9 cellular contexts compared by ENCODE assay signal in the genomic region with DNA sequence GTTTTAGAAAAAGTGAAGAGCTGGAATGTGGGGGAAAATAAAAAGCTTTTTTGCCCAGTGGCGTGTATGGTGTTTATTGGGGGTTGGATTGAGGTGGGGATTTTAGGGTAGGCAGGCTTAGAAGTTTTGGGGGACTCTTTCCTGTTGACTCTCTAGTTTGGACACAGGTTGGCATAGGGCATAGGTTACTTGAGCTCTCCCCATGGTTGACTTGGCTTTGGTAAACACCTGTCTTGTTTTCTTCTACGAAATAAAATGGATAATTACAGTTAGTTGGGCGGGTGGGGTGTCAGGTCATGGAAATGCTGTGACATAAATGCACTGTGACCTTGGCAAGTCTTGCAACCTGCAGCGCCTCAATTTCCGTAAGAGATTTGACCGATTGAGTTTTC. TPM values are rescaled to one million over a fixed set of nuclear protein-coding genes. Genes with fewer than 3 reads are reported as not detected.
DNase-seq lines count a peak whose midpoint lies in the region; ATAC-seq and TF ChIP-seq lines count a peak whose summit lies in the region.
"Had no signal": no experiment of that assay in that cellular context is flagged by ENCODE, and none has a peak within 500 bp of the region (broad histone marks: within the 10 kb centered on the region; RNA-seq: fewer than 3 reads in every experiment).

No MANE protein-coding gene starts in this region.

- H3K4me1 ChIP-seq in heart right ventricle (peaks cover 3 to 44% (median 33%) of the 10 kb centered on the region in 9 donors), uterus (peaks cover 0 to 14% of the 10 kb centered on the region in 2 donors)

- no peak for TF ChIP-seq POLR2A in uterus (IDR thresholded peaks at IDR 0.05)

- H3K27me3 ChIP-seq in heart right ventricle (no peaks in the 10 kb centered on the region), uterus (no peaks in the 10 kb centered on the region)

- H3K27me3 Mint-ChIP-seq in brain (peaks cover 11% of the 10 kb centered on the region), naive B cell (no peaks in the 10 kb centered on the region)

- H3K27ac Mint-ChIP-seq in brain (peak overlapping the region; percentile 79 to 99 (median 97)), naive B cell (peak overlapping the region in 5 of 6 donors; percentile 88 to 98 (median 93))

- H3K4me3 ChIP-seq in heart right ventricle: peak overlapping the region in 6 of 10 donors; percentile 73 to 99 (median 81)
- H3K4me3 ChIP-seq in uterus: no peak overlapping the region

- DNase-seq in heart right ventricle (no peak), left ventricle myocardium superior (no peak), naive B cell (no peak), uterus (no peak), HuH-7.5 (ENCODE audit: low spot score) (no peak), hippocampal formation (lab: John Stamatoyannopoulos, UW) (no peak)

- H3K4me1 Mint-ChIP-seq in brain (peaks cover 41% of the 10 kb centered on the region), naive B cell (peaks cover 37 to 46% (median 38%) of the 10 kb centered on the region in 3 donors)

- peaks cover 0 to 54% (median 22%) of the 10 kb centered on the region in 9 donors for H3K36me3 ChIP-seq in heart right ventricle
- H3K36me3 ChIP-seq in uterus: no peaks in the 10 kb centered on the region

- WGBS in heart right ventricle, 2 donors: 63 to 64% methylated on average over 6 of the region's 6 CpGs

- H3K9me3 Mint-ChIP-seq in brain: peaks cover 0 to 6% (median 0%) of the 10 kb centered on the region in 5 experiments
- no peaks in the 10 kb centered on the region for H3K9me3 Mint-ChIP-seq in naive B cell

- peak overlapping the region; percentile 87 to 96 (median 91) for H3K4me3 Mint-ChIP-seq in brain
- H3K4me3 Mint-ChIP-seq in naive B cell: peak overlapping the region; percentile 62 to 99 (median 93)

- no peak for ATAC-seq in heart right ventricle
- no peak for ATAC-seq in left ventricle myocardium superior
- ATAC-seq in naive B cell (ENCODE audit: low read depth in 2 of 2): no peak
- ATAC-seq in HG02840 (IDR thresholded peaks at IDR 0.05; ENCODE audit: low FRiP score, unreplicated experiment): no peak

- H3K36me3 Mint-ChIP-seq in brain (peaks cover 44% of the 10 kb centered on the region), naive B cell (peaks cover 0 to 14% of the 10 kb centered on the region in 2 donors)

- intact Hi-C loops in heart right ventricle (cut with DNase I) (loop anchor here in 6 of 10 donors (1.0 to 10.0 kb wide), 6 partner anchors 11 to 168 kb away; partner anchors contain the start of genes KCTD13 (in 2 of the 6), ALDOA (in 1 of the 6), MAZ (in 1 of the 6) and PAGR1 (in 1 of the 6)), left ventricle myocardium superior (cut with micrococcal nuclease) (no loop called here), uterus (cut with DNase I; ENCODE audit: low total_unique reads) (no loop called here)

- peak overlapping the region in 6 of 10 donors; percentile 93 to 98 (median 96) for H3K27ac ChIP-seq in heart right ventricle
- peak overlapping the region; percentile 36 to 96 for H3K27ac ChIP-seq in uterus
- H3K27ac ChIP-seq: SK-N-MC had no signal

- no peak for TF ChIP-seq CTCF in heart right ventricle (IDR thresholded peaks at IDR 0.05)
- TF ChIP-seq CTCF in brain (conservative IDR thresholded peaks at IDR 0.05): no peak
- TF ChIP-seq CTCF in uterus (IDR thresholded peaks at IDR 0.05): no peak

- H3K9me3 ChIP-seq in heart right ventricle (no peaks in the 10 kb centered on the region), uterus (no peaks in the 10 kb centered on the region)

RNA-seq across cellular contexts. Expression of gene TAOK2, which starts 0.7 kb away (rescaled TPM):
- total RNA-seq in heart right ventricle (10 to 100 TPM; 27.0 to 40.6 (median 32.7) TPM), left ventricle myocardium superior (34.9 TPM), uterus (10 to 100 TPM; 28.4 to 70.0 (median 46.6) TPM)
- polyA plus RNA-seq in heart right ventricle (10 to 100 TPM; 27.6 to 50.4 TPM), brain (ENCODE audit: insufficient read depth, low read depth, low replicate concordance) (45.4 TPM), naive B cell (ENCODE audit: low read depth in 6 of 6) (1 to 10 TPM; 2.3 to 8.5 (median 3.4) TPM)

RNA-seq across cellular contexts. Expression of gene TMEM219, which starts 11.1 kb away (rescaled TPM):
- 100 to 1,000 TPM in 1 of 10 donors, 10 to 100 TPM in 9; 53.0 to 105 (median 67.1) TPM for total RNA-seq in heart right ventricle
- 10 to 100 TPM; 80.4 to 85.9 TPM for polyA plus RNA-seq in heart right ventricle
- total RNA-seq in left ventricle myocardium superior: 66.2 TPM
- 244 TPM for polyA plus RNA-seq in brain (ENCODE audit: insufficient read depth, low read depth, low replicate concordance)
- polyA plus RNA-seq in naive B cell (ENCODE audit: low read depth in 6 of 6): 100 to 1,000 TPM; 181 to 222 (median 186) TPM
- total RNA-seq in uterus: 10 to 100 TPM; 38.6 to 82.3 (median 58.5) TPM

RNA-seq across cellular contexts. Expression of gene HIRIP3, which starts 22.4 kb away (rescaled TPM):
- total RNA-seq in heart right ventricle: 10 to 100 TPM; 14.4 to 23.2 (median 17.1) TPM
- polyA plus RNA-seq in heart right ventricle: 10 to 100 TPM; 17.9 to 22.4 TPM
- 19.4 TPM for total RNA-seq in left ventricle myocardium superior
- 85.9 TPM for polyA plus RNA-seq in brain (ENCODE audit: insufficient read depth, low read depth, low replicate concordance)
- polyA plus RNA-seq in naive B cell (ENCODE audit: low read depth in 6 of 6): 10 to 100 TPM; 10.7 to 21.8 (median 13.3) TPM
- total RNA-seq in uterus: 10 to 100 TPM in 2 of 4 donors, 1 to 10 TPM in 2; 3.8 to 20.4 (median 13.5) TPM

RNA-seq across cellular contexts. Expression of gene INO80E, which starts 23.1 kb away (rescaled TPM):
- total RNA-seq in heart right ventricle (10 to 100 TPM; 23.2 to 34.8 (median 30.6) TPM), left ventricle myocardium superior (31.3 TPM), uterus (100 to 1,000 TPM in 1 of 4 donors, 10 to 100 TPM in 2, 1 to 10 TPM in 1; 4.1 to 714 (median 68.9) TPM)
- polyA plus RNA-seq in heart right ventricle (10 to 100 TPM; 63.2 to 80.4 TPM), brain (ENCODE audit: insufficient read depth, low read depth, low replicate concordance) (147 TPM), naive B cell (ENCODE audit: low read depth in 6 of 6) (1 to 10 TPM; 2.1 to 8.7 (median 6.9) TPM)

RNA-seq across cellular contexts. Expression of gene DOC2A, which starts 37.8 kb away (rescaled TPM):
- total RNA-seq in heart right ventricle (under 1 TPM in 4 of 10 donors, not detected in 6; 0.27 to 0.95 (median 0.48) TPM), left ventricle myocardium superior (0.82 TPM), uterus (1 to 10 TPM in 3 of 4 donors, not detected in 1; 1.0 to 2.6 (median 1.8) TPM)
- polyA plus RNA-seq in heart right ventricle (1 to 10 TPM in 1 of 2 donors, under 1 TPM in 1; 0.41 to 2.7 TPM), brain (ENCODE audit: insufficient read depth, low read depth, low replicate concordance) (23.1 TPM), naive B cell (ENCODE audit: low read depth in 6 of 6) (not detected)

Comparison
In these comparisons a context has a peak if more than half of its experiments do, and no peak if none do; other contexts are left out.
1. intact Hi-C loops: an anchor here in heart right ventricle (1.0 to 10.0 kb wide); none called in left ventricle myocardium superior and uterus.
2. H3K4me3 ChIP-seq: peak in heart right ventricle (6 of 10); none in uterus (0 of 2).